Comparison of ENCODE assay signal across 6 cellular contexts in the genomic region with DNA sequence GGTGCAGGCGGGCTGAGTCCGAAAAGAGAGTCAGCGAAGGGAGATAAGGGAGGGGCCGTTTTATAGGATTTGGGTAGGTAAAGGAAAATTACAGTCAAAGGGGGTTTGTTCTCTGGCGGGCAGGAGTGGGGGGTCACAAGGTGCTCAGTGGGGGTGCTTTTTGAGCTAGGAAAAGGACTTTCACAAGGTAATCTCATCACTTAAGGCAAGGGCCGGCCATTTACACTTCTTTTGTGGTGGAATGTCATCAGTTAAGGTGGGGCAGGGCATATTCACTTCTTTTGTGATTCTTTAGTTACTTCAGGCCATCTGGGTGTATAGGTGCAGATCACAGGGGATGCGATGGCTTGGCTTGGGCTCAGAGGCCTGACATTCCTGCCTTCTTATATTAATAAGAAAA.
DNase-seq lines count a peak whose midpoint lies in the region; ATAC-seq and TF ChIP-seq lines count a peak whose summit lies in the region.
"Not testable (repeated sequence)": the region's sequence is repeated elsewhere in the genome, so short reads cannot be mapped to it uniquely, and the experiment has no call there.

No MANE protein-coding gene starts in this region.

- H3K36me3 ChIP-seq in GM23338 (ENCODE audit: insufficient read depth); mesendoderm (ENCODE audit: control insufficient read depth, insufficient read depth, low read length): not testable (repeated sequence)
- H3K36me3 ChIP-seq in HUES64 (ENCODE audit: insufficient read depth, low read length) (peaks cover 43% of the 10 kb centered on the region), endodermal cell (ENCODE audit: control insufficient read depth, insufficient read depth, low read length) (peaks cover 41% of the 10 kb centered on the region)

- H3K27me3 ChIP-seq in GM23338 (ENCODE audit: insufficient read depth); HUES64 (ENCODE audit: insufficient read depth, low read length); endodermal cell (ENCODE audit: control insufficient read depth, insufficient read depth, low read length, poor library complexity, severe bottlenecking); mesendoderm (ENCODE audit: insufficient read depth, low read length, poor library complexity): not testable (repeated sequence)

- H2BK15ac ChIP-seq in mesendoderm (replicated peaks; ENCODE audit: low read depth): not testable (repeated sequence)

- not testable (repeated sequence) for H2BK120ac ChIP-seq in mesendoderm (ENCODE audit: low read depth, low read length)

- peak overlapping the region; percentile 54 for H3K4me3 Mint-ChIP-seq in GM23338
- not testable (repeated sequence) for H3K4me3 Mint-ChIP-seq in activated CD4-positive, alpha-beta memory T cell treated with anti-CD3 and anti-CD28 coated beads, Interleukin-2, amount 10 ng/mL, durations not matched to agents 7 days and 5 days; activated T-helper 17 cell treated with anti-CD3 and anti-CD28 coated beads, Interleukin-2, amount 50 U/mL, for 72 hours
- H3K4me3 Mint-ChIP-seq in endodermal cell: peak overlapping the region; percentile 64

- not testable (repeated sequence) for H3K79me1 ChIP-seq in mesendoderm (ENCODE audit: low read length)

- not testable (repeated sequence) for H3K18ac ChIP-seq in mesendoderm (ENCODE audit: low read length)

- H4K8ac ChIP-seq in mesendoderm (ENCODE audit: low read depth, low read length): not testable (repeated sequence)

- H4K5ac ChIP-seq in mesendoderm (ENCODE audit: low read length): not testable (repeated sequence)

- not testable (repeated sequence) for H2AK5ac ChIP-seq in mesendoderm (ENCODE audit: low read length)

- H3K79me2 ChIP-seq in GM23338 (replicated peaks; ENCODE audit: insufficient read depth): peaks cover 38% of the 10 kb centered on the region
- H3K79me2 ChIP-seq in mesendoderm (ENCODE audit: control insufficient read depth, insufficient read depth, low read length): not testable (repeated sequence)

- not testable (repeated sequence) for H3K9me3 ChIP-seq in HUES64 (ENCODE audit: insufficient read depth, low read depth, low read length); endodermal cell (ENCODE audit: control insufficient read depth, low read length)

- H3K27ac Mint-ChIP-seq in GM23338: peak overlapping the region; percentile 97
- H3K27ac Mint-ChIP-seq in activated CD4-positive, alpha-beta memory T cell treated with anti-CD3 and anti-CD28 coated beads, Interleukin-2, amount 10 ng/mL, durations not matched to agents 7 days and 5 days: peak overlapping the region; percentile 23
- peak overlapping the region; percentile 45 for H3K27ac Mint-ChIP-seq in activated T-helper 17 cell treated with anti-CD3 and anti-CD28 coated beads, Interleukin-2, amount 50 U/mL, for 72 hours
- H3K27ac Mint-ChIP-seq in endodermal cell: peak overlapping the region; percentile 93

- peak overlapping the region; percentile 44; the same call in 1 of the 2 replicates for H3K9ac ChIP-seq in HUES64 (ENCODE audit: low read depth, low read length)
- not testable (repeated sequence) for H3K9ac ChIP-seq in endodermal cell (ENCODE audit: extremely low read depth, low read length, poor library complexity, severe bottlenecking); mesendoderm (ENCODE audit: low read length)

- peaks cover 70% of the 10 kb centered on the region for H3K4me1 Mint-ChIP-seq in GM23338
- H3K4me1 Mint-ChIP-seq in activated CD4-positive, alpha-beta memory T cell treated with anti-CD3 and anti-CD28 coated beads, Interleukin-2, amount 10 ng/mL, durations not matched to agents 7 days and 5 days: peaks cover 11% of the 10 kb centered on the region
- not testable (repeated sequence) for H3K4me1 Mint-ChIP-seq in activated T-helper 17 cell treated with anti-CD3 and anti-CD28 coated beads, Interleukin-2, amount 50 U/mL, for 72 hours
- peaks cover 61% of the 10 kb centered on the region for H3K4me1 Mint-ChIP-seq in endodermal cell

- POLR2A ChIA-PET in activated CD4-positive, alpha-beta memory T cell treated with anti-CD3 and anti-CD28 coated beads, Interleukin-2, amount 10 ng/mL, durations not matched to agents 7 days and 5 days (lab: Charles Lee): not testable (repeated sequence)

- not testable (repeated sequence) for H3K9me3 Mint-ChIP-seq in GM23338; activated CD4-positive, alpha-beta memory T cell treated with anti-CD3 and anti-CD28 coated beads, Interleukin-2, amount 10 ng/mL, durations not matched to agents 7 days and 5 days; activated T-helper 17 cell treated with anti-CD3 and anti-CD28 coated beads, Interleukin-2, amount 50 U/mL, for 72 hours; endodermal cell

- H3K27ac ChIP-seq in GM23338 (ENCODE audit: low read depth) (peak overlapping the region; percentile 100), HUES64 (ENCODE audit: low read depth, low read length) (peak overlapping the region; percentile 95)
- H3K27ac ChIP-seq in endodermal cell (ENCODE audit: low read depth, low read length); mesendoderm (ENCODE audit: low read depth, low read length): not testable (repeated sequence)

- DNase-seq in GM23338 (ENCODE audit: low spot score): peak; percentile 68
- DNase-seq in activated CD4-positive, alpha-beta memory T cell treated with anti-CD3 and anti-CD28 coated beads, Interleukin-2, amount 10 ng/mL, durations not matched to agents 7 days and 5 days: not testable (repeated sequence)
- peak; percentile 85 for DNase-seq in endodermal cell
- peak; percentile 44 for DNase-seq in mesendoderm

- not testable (repeated sequence) for H3K23ac ChIP-seq in mesendoderm (ENCODE audit: low read length)

- not testable (repeated sequence) for H2BK5ac ChIP-seq in mesendoderm (ENCODE audit: low read length)

- H2AFZ ChIP-seq in GM23338: not testable (repeated sequence)

- H3K4ac ChIP-seq in mesendoderm (ENCODE audit: low read depth, low read length): not testable (repeated sequence)

- 8% methylated on average over 6 of the region's 7 CpGs for WGBS in HUES64
- WGBS in endodermal cell (ENCODE audit: insufficient coverage in 1 of 2, insufficient read length in 1 of 2), 2 experiments: 18% methylated on average over 6 of the region's 7 CpGs; no CpG with 5 or more reads in 1 of the 2 experiments
- no CpG with 5 or more reads among the region's 7 CpGs for WGBS in mesendoderm (ENCODE audit: extremely low coverage, insufficient coverage, low lambda C conversion rate)

- peak overlapping the region; percentile 68 for H3K4me2 ChIP-seq in GM23338
- H3K4me2 ChIP-seq in mesendoderm (ENCODE audit: low read length): not testable (repeated sequence)

- peaks cover 68% of the 10 kb centered on the region for H3K36me3 Mint-ChIP-seq in GM23338 (ENCODE audit: low read depth)
- H3K36me3 Mint-ChIP-seq in activated CD4-positive, alpha-beta memory T cell treated with anti-CD3 and anti-CD28 coated beads, Interleukin-2, amount 10 ng/mL, durations not matched to agents 7 days and 5 days (ENCODE audit: low read depth): peaks cover 59% of the 10 kb centered on the region
- peaks cover 50% of the 10 kb centered on the region for H3K36me3 Mint-ChIP-seq in activated T-helper 17 cell treated with anti-CD3 and anti-CD28 coated beads, Interleukin-2, amount 50 U/mL, for 72 hours (ENCODE audit: low read depth)
- H3K36me3 Mint-ChIP-seq in endodermal cell (ENCODE audit: low read depth): peaks cover 25% of the 10 kb centered on the region

- H3K9me2 ChIP-seq in GM23338 (ENCODE audit: insufficient read depth): not testable (repeated sequence)

- not testable (repeated sequence) for H3K56ac ChIP-seq in mesendoderm (ENCODE audit: low read length)

- not testable (repeated sequence) for TF ChIP-seq CTCF in GM23338 (conservative IDR thresholded peaks at IDR 0.05; ENCODE audit: low read depth in 2 of 2); endodermal cell (conservative IDR thresholded peaks at IDR 0.05)

- peaks cover 58% of the 10 kb centered on the region for H3K4me1 ChIP-seq in GM23338 (ENCODE audit: insufficient read depth)
- peaks cover 30% of the 10 kb centered on the region for H3K4me1 ChIP-seq in HUES64 (ENCODE audit: insufficient read depth, low read length)
- H3K4me1 ChIP-seq in endodermal cell (ENCODE audit: control insufficient read depth, insufficient read depth, low read length); mesendoderm (ENCODE audit: control insufficient read depth, low read depth, low read length): not testable (repeated sequence)

- CTCF ChIA-PET in activated CD4-positive, alpha-beta memory T cell treated with anti-CD3 and anti-CD28 coated beads, Interleukin-2, amount 10 ng/mL, durations not matched to agents 7 days and 5 days (lab: Charles Lee): not testable (repeated sequence)

- H3F3A ChIP-seq in GM23338 (replicated peaks; ENCODE audit: low read depth): peaks cover 11% of the 10 kb centered on the region; the same call in 1 of the 2 replicates

- H3K27me3 Mint-ChIP-seq in GM23338 (ENCODE audit: insufficient read depth, low read depth, poor library complexity): peaks cover 35% of the 10 kb centered on the region
- not testable (repeated sequence) for H3K27me3 Mint-ChIP-seq in activated CD4-positive, alpha-beta memory T cell treated with anti-CD3 and anti-CD28 coated beads, Interleukin-2, amount 10 ng/mL, durations not matched to agents 7 days and 5 days; activated T-helper 17 cell treated with anti-CD3 and anti-CD28 coated beads, Interleukin-2, amount 50 U/mL, for 72 hours; endodermal cell (ENCODE audit: insufficient read depth)

- ATAC-seq in GM23338: peak; percentile 68
- not testable (repeated sequence) for ATAC-seq in activated T-helper 17 cell treated with anti-CD3 and anti-CD28 coated beads, Interleukin-2, amount 50 U/mL, for 72 hours (replicated peaks)

- not testable (repeated sequence) for H4K20me1 ChIP-seq in GM23338 (replicated peaks; ENCODE audit: insufficient read depth)

- H3K4me3 ChIP-seq in GM23338: peak overlapping the region; percentile 37
- H3K4me3 ChIP-seq in HUES64 (ENCODE audit: low read length): peak overlapping the region; percentile 18; the same call in 1 of the 2 replicates
- not testable (repeated sequence) for H3K4me3 ChIP-seq in endodermal cell (ENCODE audit: low read length); mesendoderm (ENCODE audit: low read length)

TF ChIP-seq in GM23338, 12 proteins besides CTCF, POLR2A, EP300 and RAD21:
- TF ChIP-seq NANOG (IDR thresholded peaks at IDR 0.05; ENCODE audit: borderline replicate concordance) (peak; percentile 96), CREB1 (CRISPR knock-in tag; IDR thresholded peaks at IDR 0.05; ENCODE audit: low read depth) (peak; percentile 41; the same call in 1 of the 2 replicates)
TF ChIP-seq in GM23338: peak in this region for 2; not testable (repeated sequence) for 10.

Comparison
In these comparisons a context has a peak if more than half of its experiments do, and no peak if none do; other contexts are left out.
1. H3K27ac Mint-ChIP-seq: peak in every context shown above with its lines; median percentile 97 in GM23338; 93 in endodermal cell; 45 in activated T-helper 17 cell treated with anti-CD3 and anti-CD28 coated beads, Interleukin-2, amount 50 U/mL, for 72 hours; 23 in activated CD4-positive, alpha-beta memory T cell treated with anti-CD3 and anti-CD28 coated beads, Interleukin-2, amount 10 ng/mL, durations not matched to agents 7 days and 5 days.